Comparison of ENCODE assay signal across 10 cellular contexts in genomic region chr2:212915121-212915782, GRCh38.
DNase-seq lines count a peak whose midpoint lies in the region; ATAC-seq and TF ChIP-seq lines count a peak whose summit lies in the region.
"Had no signal": no experiment of that assay in that cellular context is flagged by ENCODE, and none has a peak within 500 bp of the region (broad histone marks: within the 10 kb centered on the region; RNA-seq: fewer than 3 reads in every experiment).

No MANE protein-coding gene starts in this region.

- H3K27ac ChIP-seq in KOPT-K1 (ENCODE audit: low read depth, low read length, poor library complexity, severe bottlenecking) = peak overlapping the region; percentile 82
- H3K27ac ChIP-seq: HL-60 had no signal

- peaks cover 13 to 16% of the 10 kb centered on the region in 2 donors for H3K4me1 Mint-ChIP-seq in immature natural killer cell

- peaks cover 0 to 19% (median 14%) of the 10 kb centered on the region in 3 donors for H3K36me3 Mint-ChIP-seq in immature natural killer cell

- no peak overlapping the region for H3K4me3 Mint-ChIP-seq in immature natural killer cell

- H3K4me1 ChIP-seq in mucosa of descending colon (ENCODE audit: low read depth) = peaks cover 15% of the 10 kb centered on the region

- peaks cover 0 to 6% (median 0%) of the 10 kb centered on the region in 3 donors for H3K27me3 Mint-ChIP-seq in immature natural killer cell (ENCODE audit: low read depth in 3 of 3)

- H3K9me3 ChIP-seq in KOPT-K1 (ENCODE audit: insufficient read depth, low read length, poor library complexity, severe bottlenecking) = no peaks in the 10 kb centered on the region
- no peaks in the 10 kb centered on the region for H3K9me3 ChIP-seq in mucosa of descending colon

- no peaks in the 10 kb centered on the region for H3K36me3 ChIP-seq in KOPT-K1 (ENCODE audit: insufficient read depth, low read length)
- no peaks in the 10 kb centered on the region for H3K36me3 ChIP-seq in mucosa of descending colon (ENCODE audit: low read depth)

- intact Hi-C loops in mucosa of descending colon (cut with DNase I, micrococcal nuclease) = no loop called here
- intact Hi-C loops in left ventricle myocardium superior (cut with micrococcal nuclease) = no loop called here

- peak overlapping the region in 2 of 6 donors; percentile 1 to 10 for H3K27ac Mint-ChIP-seq in immature natural killer cell

- H3K4me3 ChIP-seq in mucosa of descending colon = no peak overlapping the region

- DNase-seq in activated CD4-positive, CD25-positive, alpha-beta regulatory T cell treated with anti-CD3 and anti-CD28 coated beads, Interleukin-2, amount 50 U/mL, for 72 hours = no peak
- DNase-seq in mucosa of descending colon (peak in 1 of 3 donors; percentile 26), SIG-M5 (lab: John Stamatoyannopoulos, UW) (no peak), left ventricle myocardium superior (no peak), immature natural killer cell (no peak)
- DNase-seq: NCI-H446 had no signal

- H3K9me3 Mint-ChIP-seq in immature natural killer cell = no peaks in the 10 kb centered on the region

- ATAC-seq in activated CD4-positive, CD25-positive, alpha-beta regulatory T cell treated with anti-CD3 and anti-CD28 coated beads, Interleukin-2, amount 50 U/mL, for 24 hours = peak; percentile 82 to 89
- ATAC-seq in HG02623 (IDR thresholded peaks at IDR 0.05; ENCODE audit: unreplicated experiment) = peak; percentile 70
- peak; percentile 48 for ATAC-seq in mucosa of descending colon
- ATAC-seq in left ventricle myocardium superior = no peak

- no peak for TF ChIP-seq CTCF in mucosa of descending colon (IDR thresholded peaks at IDR 0.05)
